ENCODE assay signal across 11 cellular contexts in genomic region chr10:101879456-101880189, GRCh38. TPM values are rescaled to one million over a fixed set of nuclear protein-coding genes. Genes with fewer than 3 reads are reported as not detected.
DNase-seq lines count a peak whose midpoint lies in the region; ATAC-seq and TF ChIP-seq lines count a peak whose summit lies in the region.
"Had no signal": no experiment of that assay in that cellular context is flagged by ENCODE, and none has a peak within 500 bp of the region (broad histone marks: within the 10 kb centered on the region; RNA-seq: fewer than 3 reads in every experiment).

No MANE protein-coding gene starts in this region.

- H4K20me1 ChIP-seq in GM23338 (replicated peaks; ENCODE audit: insufficient read depth): 0 out of 2 replicates have a peak, but pooled peaks cover 4% of the 10 kb centered on the region
- no peaks in the 10 kb centered on the region for H4K20me1 ChIP-seq in SK-N-SH (ENCODE audit: insufficient read depth)
- peaks cover 37% of the 10 kb centered on the region for H4K20me1 ChIP-seq in smooth muscle cell (ENCODE audit: low read depth)

- H3K4me1 Mint-ChIP-seq in GM23338: peaks cover 3% of the 10 kb centered on the region
- peaks cover 15% of the 10 kb centered on the region for H3K4me1 Mint-ChIP-seq in activated CD8-positive, alpha-beta T cell treated with anti-CD3 and anti-CD28 coated beads, Interleukin-2, amount 10 ng/mL, durations not matched to agents 7 days and 5 days (ENCODE audit: low read depth)
- peaks cover 24% of the 10 kb centered on the region for H3K4me1 Mint-ChIP-seq in stimulated activated naive CD8-positive, alpha-beta T cell treated with anti-CD3 and anti-CD28 coated beads, Interleukin-15, amount 100 ng/mL, for 72 hours

- H3K9me3 Mint-ChIP-seq in GM23338: no peaks in the 10 kb centered on the region
- no peaks in the 10 kb centered on the region for H3K9me3 Mint-ChIP-seq in activated CD8-positive, alpha-beta T cell treated with anti-CD3 and anti-CD28 coated beads, Interleukin-2, amount 10 ng/mL, durations not matched to agents 7 days and 5 days (ENCODE audit: insufficient read depth)
- no peaks in the 10 kb centered on the region for H3K9me3 Mint-ChIP-seq in stimulated activated naive CD8-positive, alpha-beta T cell treated with anti-CD3 and anti-CD28 coated beads, Interleukin-15, amount 100 ng/mL, for 72 hours

- DNase-seq in GM23338 (ENCODE audit: low spot score) (no peak), SK-N-SH (no peak), fibroblast of mammary gland (ENCODE audit: low read depth) (peak; percentile 77), smooth muscle cell (lab: John Stamatoyannopoulos, UW; ENCODE audit: unreplicated experiment) (no peak), NCI-H1436 (lab: John Stamatoyannopoulos, UW) (no peak)
- DNase-seq in activated CD8-positive, alpha-beta T cell treated with anti-CD3 and anti-CD28 coated beads, Interleukin-2, amount 10 ng/mL, durations not matched to agents 7 days and 5 days: no peak
- no peak for DNase-seq in stimulated activated naive CD8-positive, alpha-beta T cell treated with anti-CD3 and anti-CD28 coated beads, Interleukin-15, amount 100 ng/mL, for 72 hours
- DNase-seq in stimulated activated naive CD4-positive, alpha-beta T cell treated with Interleukin-2 at 50 U/mL for 16 hours (lab: John Stamatoyannopoulos, UW): no peak
- DNase-seq: aorta; kidney glomerular epithelial cell; naive thymus-derived CD8-positive, alpha-beta T cell had no signal

- no peak overlapping the region for H3K4me3 Mint-ChIP-seq in GM23338
- no peak overlapping the region for H3K4me3 Mint-ChIP-seq in activated CD8-positive, alpha-beta T cell treated with anti-CD3 and anti-CD28 coated beads, Interleukin-2, amount 10 ng/mL, durations not matched to agents 7 days and 5 days
- no peak overlapping the region for H3K4me3 Mint-ChIP-seq in stimulated activated naive CD8-positive, alpha-beta T cell treated with anti-CD3 and anti-CD28 coated beads, Interleukin-15, amount 100 ng/mL, for 72 hours
- H3K4me3 Mint-ChIP-seq: naive thymus-derived CD8-positive, alpha-beta T cell had no signal

- no peak for TF ChIP-seq RAD21 in SK-N-SH (IDR thresholded peaks at IDR 0.05; ENCODE audit: low read length)

- no peak overlapping the region for H2AFZ ChIP-seq in GM23338
- no peak overlapping the region for H2AFZ ChIP-seq in SK-N-SH (ENCODE audit: low read depth)
- H2AFZ ChIP-seq in smooth muscle cell (ENCODE audit: low read depth): no peak overlapping the region

- WGBS in SK-N-SH (ENCODE audit: low lambda C conversion rate): 74% methylated on average over 12 of the region's 12 CpGs
- WGBS in smooth muscle cell (ENCODE audit: low lambda C conversion rate): 67% methylated on average over 12 of the region's 12 CpGs

- no peaks in the 10 kb centered on the region for H3K27me3 Mint-ChIP-seq in GM23338 (ENCODE audit: insufficient read depth, low read depth, poor library complexity)
- H3K27me3 Mint-ChIP-seq in activated CD8-positive, alpha-beta T cell treated with anti-CD3 and anti-CD28 coated beads, Interleukin-2, amount 10 ng/mL, durations not matched to agents 7 days and 5 days (ENCODE audit: low read depth): no peaks in the 10 kb centered on the region
- no peaks in the 10 kb centered on the region for H3K27me3 Mint-ChIP-seq in stimulated activated naive CD8-positive, alpha-beta T cell treated with anti-CD3 and anti-CD28 coated beads, Interleukin-15, amount 100 ng/mL, for 72 hours
- H3K27me3 Mint-ChIP-seq: naive thymus-derived CD8-positive, alpha-beta T cell had no signal

- H3K9me3 ChIP-seq in SK-N-SH: no peaks in the 10 kb centered on the region
- H3K9me3 ChIP-seq in smooth muscle cell (replicated peaks; ENCODE audit: low read depth): no peaks in the 10 kb centered on the region

- no peak overlapping the region for H3K27ac Mint-ChIP-seq in GM23338
- no peak overlapping the region for H3K27ac Mint-ChIP-seq in activated CD8-positive, alpha-beta T cell treated with anti-CD3 and anti-CD28 coated beads, Interleukin-2, amount 10 ng/mL, durations not matched to agents 7 days and 5 days
- no peak overlapping the region for H3K27ac Mint-ChIP-seq in stimulated activated naive CD8-positive, alpha-beta T cell treated with anti-CD3 and anti-CD28 coated beads, Interleukin-15, amount 100 ng/mL, for 72 hours

- H3K9ac ChIP-seq in SK-N-SH (no peak overlapping the region), smooth muscle cell (ENCODE audit: low read depth) (no peak overlapping the region)

- H3K4me2 ChIP-seq in GM23338 (no peak overlapping the region), SK-N-SH (peak overlapping the region; percentile 15; the same call in 1 of the 2 replicates), smooth muscle cell (peak overlapping the region; percentile 43)

- POLR2A ChIA-PET in SK-N-SH (lab: Yijun Ruan, JAX): no interaction called here
- POLR2A ChIA-PET in activated CD8-positive, alpha-beta T cell treated with anti-CD3 and anti-CD28 coated beads, Interleukin-2, amount 10 ng/mL, durations not matched to agents 7 days and 5 days (lab: Charles Lee): no interaction called here

- H3F3A ChIP-seq in GM23338 (replicated peaks; ENCODE audit: low read depth): no peaks in the 10 kb centered on the region
- H3F3A ChIP-seq in SK-N-SH (replicated peaks; ENCODE audit: insufficient read depth): no peaks in the 10 kb centered on the region
- H3F3A ChIP-seq in smooth muscle cell (ENCODE audit: low read depth): no peaks in the 10 kb centered on the region

- H3K36me3 Mint-ChIP-seq in GM23338 (ENCODE audit: low read depth): no peaks in the 10 kb centered on the region
- H3K36me3 Mint-ChIP-seq in activated CD8-positive, alpha-beta T cell treated with anti-CD3 and anti-CD28 coated beads, Interleukin-2, amount 10 ng/mL, durations not matched to agents 7 days and 5 days (ENCODE audit: low read depth): peaks cover 5% of the 10 kb centered on the region

- TF ChIP-seq CTCF in GM23338 (conservative IDR thresholded peaks at IDR 0.05; ENCODE audit: low read depth in 2 of 2) (no peak), SK-N-SH (IDR thresholded peaks at IDR 0.05) (no peak), fibroblast of mammary gland (conservative IDR thresholded peaks at IDR 0.05; ENCODE audit: control insufficient read depth, insufficient read depth, low read depth, low read length) (no peak), smooth muscle cell (IDR thresholded peaks at IDR 0.05; ENCODE audit: borderline replicate concordance, insufficient read depth, poor library complexity, severe bottlenecking) (no peak)

- H3K4me1 ChIP-seq in GM23338 (ENCODE audit: insufficient read depth): no peaks in the 10 kb centered on the region
- peaks cover 0 to 10% of the 10 kb centered on the region in 2 experiments; a peak in 1 of 4 replicates for H3K4me1 ChIP-seq in SK-N-SH (ENCODE audit: control insufficient read depth in 1 of 2, insufficient read depth in 2 of 2, low read depth in 1 of 2, low read length in 1 of 2)
- H3K4me1 ChIP-seq in smooth muscle cell (ENCODE audit: low read depth): peaks cover 3% of the 10 kb centered on the region

- ATAC-seq in GM23338: no peak
- no peak for ATAC-seq in activated CD8-positive, alpha-beta T cell treated with anti-CD3 and anti-CD28 coated beads, Interleukin-2, amount 10 ng/mL, durations not matched to agents 7 days and 5 days
- no peak for ATAC-seq in stimulated activated naive CD8-positive, alpha-beta T cell treated with anti-CD3 and anti-CD28 coated beads, Interleukin-15, amount 100 ng/mL, for 72 hours
- ATAC-seq: naive thymus-derived CD8-positive, alpha-beta T cell had no signal

- TF ChIP-seq EP300 in SK-N-SH (IDR thresholded peaks at IDR 0.05; ENCODE audit: borderline replicate concordance in 1 of 2, low read depth in 1 of 2, low read length in 1 of 2): no peak

- H3K9me2 ChIP-seq in GM23338 (ENCODE audit: insufficient read depth): no peaks in the 10 kb centered on the region
- H3K9me2 ChIP-seq in SK-N-SH: no peaks in the 10 kb centered on the region

- CTCF ChIA-PET in SK-N-SH (lab: Yijun Ruan, JAX): interaction anchor here (1.1 to 13.0 kb wide), 7 partner anchors 8 to 194 kb away, joined by 3 to 108 read pairs (median 4); partner anchors contain the start of gene KCNIP2
- CTCF ChIA-PET in activated CD8-positive, alpha-beta T cell treated with anti-CD3 and anti-CD28 coated beads, Interleukin-2, amount 10 ng/mL, durations not matched to agents 7 days and 5 days (lab: Charles Lee): interaction anchor here (0.9 to 3.5 kb wide), 4 partner anchors 9 to 131 kb away, joined by 4 to 19 read pairs (median 12); no protein-coding TSS in a partner anchor

- H3K4me3 ChIP-seq in GM23338 (no peak overlapping the region), SK-N-SH (ENCODE audit: low read depth in 2 of 2, low read length in 1 of 2) (no peak overlapping the region), fibroblast of mammary gland (ENCODE audit: control insufficient read depth, low read depth, low read length) (no peak overlapping the region), smooth muscle cell (no peak overlapping the region)

- H3K27me3 ChIP-seq in GM23338 (ENCODE audit: insufficient read depth) (no peaks in the 10 kb centered on the region), SK-N-SH (ENCODE audit: insufficient read depth) (no peaks in the 10 kb centered on the region), smooth muscle cell (ENCODE audit: low read depth) (no peaks in the 10 kb centered on the region)

- H3K79me2 ChIP-seq in GM23338 (replicated peaks; ENCODE audit: insufficient read depth) (no peaks in the 10 kb centered on the region), SK-N-SH (ENCODE audit: insufficient read depth) (no peaks in the 10 kb centered on the region), smooth muscle cell (ENCODE audit: low read depth) (no peaks in the 10 kb centered on the region)

- no peaks in the 10 kb centered on the region for H3K36me3 ChIP-seq in GM23338 (ENCODE audit: insufficient read depth)
- H3K36me3 ChIP-seq in SK-N-SH (replicated peaks in 1 of 2; ENCODE audit: control insufficient read depth in 1 of 2, insufficient read depth in 2 of 2, low read length in 1 of 2): no peaks in the 10 kb centered on the region
- no peaks in the 10 kb centered on the region for H3K36me3 ChIP-seq in smooth muscle cell (ENCODE audit: low read depth)

- H3K27ac ChIP-seq in GM23338 (ENCODE audit: low read depth): peak overlapping the region; percentile 66; the same call in 1 of the 2 replicates
- peak overlapping the region in 1 of 2 experiments; percentile 47; a peak in 2 of 4 replicates for H3K27ac ChIP-seq in SK-N-SH (ENCODE audit: low read depth in 2 of 2, low read length in 1 of 2)
- H3K27ac ChIP-seq in smooth muscle cell (ENCODE audit: low read depth): peak overlapping the region; percentile 72

TF ChIP-seq in GM23338, 12 proteins besides CTCF, POLR2A, EP300 and RAD21 (continues in another document):
- TF ChIP-seq EZH2phosphoT487 (IDR thresholded peaks at IDR 0.05; ENCODE audit: unreplicated experiment): no peak

RNA-seq across cellular contexts. Expression of gene KCNIP2, which starts 36.0 kb away (rescaled TPM):
- total RNA-seq in GM23338 (2014; rRNA removed; shearing (Covaris generic)): 2.2 and 2.9 TPM in 2 replicates
- polyA plus RNA-seq in GM23338 (2016; fragmentation: Nextera tagmentation; extraction: Ambion mirVana): 2.2 and 2.6 TPM in 2 replicates
- polyA plus RNA-seq in SK-N-SH (2012; rRNA removed): 1.0 and 1.8 TPM in 2 replicates
- 0.12 and 0.38 TPM in 2 replicates for polyA plus RNA-seq in SK-N-SH (2012; cell fraction: cytosol; rRNA removed)
- 12.0 and 12.4 TPM in 2 replicates for polyA plus RNA-seq in SK-N-SH (2012; cell fraction: nucleus; rRNA removed)
- total RNA-seq in smooth muscle cell: 1.3 and 3.9 TPM in 2 replicates
- polyA plus RNA-seq in smooth muscle cell: 0.70 and 0.87 TPM in 2 replicates
- 1 to 10 TPM; 1.9 to 2.7 TPM for total RNA-seq in activated CD8-positive, alpha-beta T cell treated with anti-CD3 and anti-CD28 coated beads, Interleukin-2, amount 10 ng/mL, durations not matched to agents 7 days and 5 days
- polyA plus RNA-seq: naive thymus-derived CD8-positive, alpha-beta T cell had no signal
